12 cellular contexts compared by ENCODE assay signal in the genomic region with DNA sequence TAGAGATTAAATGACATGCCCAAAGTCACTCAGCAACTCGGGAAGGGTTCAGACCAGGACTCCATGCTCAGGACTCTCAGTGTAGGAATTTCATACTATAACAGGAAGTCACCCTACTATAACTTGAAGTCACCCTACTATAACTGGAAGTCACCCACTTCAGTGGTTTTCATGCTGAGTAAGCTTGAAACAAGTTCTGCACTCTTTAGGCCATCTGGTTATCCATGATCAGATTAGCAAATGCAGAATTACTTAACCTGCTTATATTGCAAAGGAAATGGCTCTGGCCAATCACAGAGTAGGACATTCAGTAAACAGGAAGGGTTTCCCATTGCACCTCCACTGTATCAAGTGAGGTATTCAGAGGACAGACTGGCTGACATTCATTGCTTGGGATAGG.
DNase-seq lines count a peak whose midpoint lies in the region; ATAC-seq, FAIRE-seq and TF ChIP-seq lines count a peak whose summit lies in the region.
"Had no signal": no experiment of that assay in that cellular context is flagged by ENCODE, and none has a peak within 500 bp of the region (broad histone marks: within the 10 kb centered on the region; RNA-seq: fewer than 3 reads in every experiment).

No MANE protein-coding gene starts in this region.

- no peak overlapping the region for H3K4me3 ChIP-seq in CD8-positive, alpha-beta memory T cell (ENCODE audit: low read length)
- H3K4me3 ChIP-seq: mucosa of descending colon, spleen, suprapubic skin had no signal

- ATAC-seq in GM18868 (IDR thresholded peaks at IDR 0.05; ENCODE audit: unreplicated experiment) (peak; percentile 95), GM21529 (IDR thresholded peaks at IDR 0.05; ENCODE audit: unreplicated experiment) (peak; percentile 95), HG03342 (IDR thresholded peaks at IDR 0.05; ENCODE audit: unreplicated experiment) (peak; percentile 78)
- peak; percentile 28 for ATAC-seq in central memory CD8-positive, alpha-beta T cell (replicated peaks; ENCODE audit: extremely low read depth, poor library complexity, severe bottlenecking)
- ATAC-seq: mucosa of descending colon had no signal

- no peak overlapping the region for H3K27ac Mint-ChIP-seq in central memory CD8-positive, alpha-beta T cell (ENCODE audit: low read depth)
- H3K27ac Mint-ChIP-seq in osteocyte (ENCODE audit: unreplicated experiment): no peak overlapping the region
- no peak overlapping the region for H3K27ac Mint-ChIP-seq in CD8-positive, alpha-beta memory T cell

- DNase-seq in central memory CD8-positive, alpha-beta T cell (ENCODE audit: low spot score in 2 of 2): no peak
- no peak for DNase-seq in DMS 273 (lab: John Stamatoyannopoulos, UW; ENCODE audit: unreplicated experiment)
- DNase-seq in RCC 7860 (ENCODE audit: low spot score): no peak
- no peak for DNase-seq in osteocyte (ENCODE audit: extremely low spot score, unreplicated experiment)
- no peak for DNase-seq in CD8-positive, alpha-beta memory T cell
- DNase-seq: brain microvascular endothelial cell, mucosa of descending colon, spleen had no signal

- CTCF ChIA-PET in CD8-positive, alpha-beta memory T cell (lab: Charles Lee): no interaction called here

- no peak for TF ChIP-seq CTCF in osteocyte (IDR thresholded peaks at IDR 0.05)

- H3K27ac ChIP-seq in CD8-positive, alpha-beta memory T cell (ENCODE audit: low read depth, low read length): no peak overlapping the region
- H3K27ac ChIP-seq: brain microvascular endothelial cell, spleen, suprapubic skin had no signal

- H3K36me3 Mint-ChIP-seq in central memory CD8-positive, alpha-beta T cell (ENCODE audit: insufficient read depth): no peaks in the 10 kb centered on the region
- H3K36me3 Mint-ChIP-seq in osteocyte (ENCODE audit: unreplicated experiment): no peaks in the 10 kb centered on the region
- no peaks in the 10 kb centered on the region for H3K36me3 Mint-ChIP-seq in CD8-positive, alpha-beta memory T cell

- no peaks in the 10 kb centered on the region for H3K27me3 ChIP-seq in CD8-positive, alpha-beta memory T cell (ENCODE audit: insufficient read depth, low read length, poor library complexity, severe bottlenecking)
- H3K27me3 ChIP-seq: brain microvascular endothelial cell, spleen, suprapubic skin had no signal

- H3K9me3 Mint-ChIP-seq in central memory CD8-positive, alpha-beta T cell: no peaks in the 10 kb centered on the region
- H3K9me3 Mint-ChIP-seq in osteocyte (ENCODE audit: unreplicated experiment): no peaks in the 10 kb centered on the region
- H3K9me3 Mint-ChIP-seq in CD8-positive, alpha-beta memory T cell: no peaks in the 10 kb centered on the region

- FAIRE-seq in RCC 7860 (lab: Jason Lieb, UNC): no peak

- H3K36me3 ChIP-seq in CD8-positive, alpha-beta memory T cell (ENCODE audit: insufficient read depth, low read length): no peaks in the 10 kb centered on the region
- H3K36me3 ChIP-seq: brain microvascular endothelial cell, spleen, suprapubic skin had no signal

- POLR2A ChIA-PET in CD8-positive, alpha-beta memory T cell (lab: Charles Lee): no interaction called here

- peaks cover 14% of the 10 kb centered on the region for H3K27me3 Mint-ChIP-seq in central memory CD8-positive, alpha-beta T cell
- H3K27me3 Mint-ChIP-seq in osteocyte (ENCODE audit: unreplicated experiment): peaks cover 7% of the 10 kb centered on the region
- peaks cover 3 to 6% of the 10 kb centered on the region in 2 donors for H3K27me3 Mint-ChIP-seq in CD8-positive, alpha-beta memory T cell

- H3K4me1 Mint-ChIP-seq in central memory CD8-positive, alpha-beta T cell: no peaks in the 10 kb centered on the region
- H3K4me1 Mint-ChIP-seq in osteocyte (ENCODE audit: unreplicated experiment): no peaks in the 10 kb centered on the region
- peaks cover 3 to 19% (median 17%) of the 10 kb centered on the region in 3 donors for H3K4me1 Mint-ChIP-seq in CD8-positive, alpha-beta memory T cell

- H3K4me1 ChIP-seq in CD8-positive, alpha-beta memory T cell (ENCODE audit: insufficient read depth, low read length): no peaks in the 10 kb centered on the region
- H3K4me1 ChIP-seq: suprapubic skin had no signal

- no peak overlapping the region for H3K4me3 Mint-ChIP-seq in central memory CD8-positive, alpha-beta T cell
- H3K4me3 Mint-ChIP-seq in osteocyte (ENCODE audit: unreplicated experiment): no peak overlapping the region
- H3K4me3 Mint-ChIP-seq in CD8-positive, alpha-beta memory T cell: no peak overlapping the region

- H3K9me3 ChIP-seq in CD8-positive, alpha-beta memory T cell (ENCODE audit: low read length): no peaks in the 10 kb centered on the region
- H3K9me3 ChIP-seq: mucosa of descending colon, spleen, suprapubic skin had no signal

Comparison
In these comparisons a context has a peak if more than half of its experiments do, and no peak if none do; other contexts are left out.
1. ATAC-seq: peak in every context shown above with its lines; median percentile 95 in GM18868; 95 in GM21529; 78 in HG03342; 28 in central memory CD8-positive, alpha-beta T cell.